In genomic region chr1:194294006-194294405, GRCh38 we compare ENCODE assay signal across 1 cellular context.
TF ChIP-seq lines count a peak whose summit lies in the region.

No MANE protein-coding gene starts in this region.

TF ChIP-seq in GM23338, 12 proteins besides CTCF, POLR2A, EP300 and RAD21 (continued from another document):
- TF ChIP-seq ZNF462 (CRISPR knock-in tag; IDR thresholded peaks at IDR 0.05) (no peak), POLR2AphosphoS5 (IDR thresholded peaks at IDR 0.05; ENCODE audit: low read depth) (no peak)
TF ChIP-seq in GM23338: peak in this region for 0.
